ENCODE assay signal across 11 cellular contexts in genomic region chr3:189841474-189842205, GRCh38.
A peak's percentile ranks its signal among the peaks of the same experiment; 100 is the strongest.
DNase-seq lines count a peak whose midpoint lies in the region; FAIRE-seq and TF ChIP-seq lines count a peak whose summit lies in the region.
"Had no signal": no experiment of that assay in that cellular context is flagged by ENCODE, and none has a peak within 500 bp of the region (broad histone marks: within the 10 kb centered on the region; RNA-seq: fewer than 3 reads in every experiment).

No MANE protein-coding gene starts in this region.

- no peaks in the 10 kb centered on the region for H3K9me3 ChIP-seq in MG63
- H3K9me3 ChIP-seq: ascending aorta, upper lobe of right lung had no signal

- H3K36me3 Mint-ChIP-seq in activated T-cell treated with anti-CD3 and anti-CD28 coated beads, Interleukin-2, amount 50 U/mL, for 24 hours (ENCODE audit: low read depth): no peaks in the 10 kb centered on the region

- no peak overlapping the region for H3K4me3 ChIP-seq in fibroblast of mammary gland (ENCODE audit: control insufficient read depth, low read depth, low read length)
- no peak overlapping the region for H3K4me3 ChIP-seq in MG63
- H3K4me3 ChIP-seq: ascending aorta, upper lobe of right lung had no signal

- no peak for TF ChIP-seq POLR2A in GM12891 (IDR thresholded peaks at IDR 0.05; ENCODE audit: low read depth, low read length)

- peaks cover 17% of the 10 kb centered on the region for H3K27me3 Mint-ChIP-seq in activated T-cell treated with anti-CD3 and anti-CD28 coated beads, Interleukin-2, amount 50 U/mL, for 24 hours

- no peak overlapping the region for H3K4me3 Mint-ChIP-seq in activated T-cell treated with anti-CD3 and anti-CD28 coated beads, Interleukin-2, amount 50 U/mL, for 24 hours

- DNase-seq in activated T-cell treated with anti-CD3 and anti-CD28 coated beads, Interleukin-2, amount 50 U/mL, for 24 hours: no peak
- no peak for DNase-seq in activated T-cell treated with anti-CD3 and anti-CD28 coated beads, Interleukin-2, amount 50 U/mL, for 1 hour
- DNase-seq in OCI-M1 (lab: John Stamatoyannopoulos, UW) (peak; percentile 55), fibroblast of mammary gland (ENCODE audit: low read depth) (peak; percentile 65), ureter (ENCODE audit: low spot score) (peak; percentile 50), MG63 (no peak), GM12891 (ENCODE audit: insufficient read length, low spot score) (no peak), 8988T (no peak)
- DNase-seq: head of caudate nucleus, upper lobe of right lung had no signal

- peak overlapping the region; percentile 81 for H3K27ac Mint-ChIP-seq in activated T-cell treated with anti-CD3 and anti-CD28 coated beads, Interleukin-2, amount 50 U/mL, for 24 hours

- no peak for FAIRE-seq in GM12891 (lab: Jason Lieb, UNC)

- TF ChIP-seq CTCF in fibroblast of mammary gland (conservative IDR thresholded peaks at IDR 0.05; ENCODE audit: control insufficient read depth, insufficient read depth, low read depth, low read length): no peak

- no peaks in the 10 kb centered on the region for H3K36me3 ChIP-seq in MG63
- H3K36me3 ChIP-seq: ascending aorta, upper lobe of right lung had no signal

- no peaks in the 10 kb centered on the region for H3K27me3 ChIP-seq in MG63
- H3K27me3 ChIP-seq: ascending aorta, upper lobe of right lung had no signal

- no peaks in the 10 kb centered on the region for H3K9me3 Mint-ChIP-seq in activated T-cell treated with anti-CD3 and anti-CD28 coated beads, Interleukin-2, amount 50 U/mL, for 24 hours

- peaks cover 25% of the 10 kb centered on the region for H3K4me1 Mint-ChIP-seq in activated T-cell treated with anti-CD3 and anti-CD28 coated beads, Interleukin-2, amount 50 U/mL, for 24 hours (ENCODE audit: low read depth)

TF ChIP-seq in GM12891, 5 proteins besides CTCF, POLR2A, EP300 and RAD21:
- TF ChIP-seq POLR2AphosphoS5 (IDR thresholded peaks at IDR 0.05; ENCODE audit: low read depth, low read length): no peak
- no peak for TF ChIP-seq PAX5 (IDR thresholded peaks at IDR 0.05; ENCODE audit: insufficient read depth, low read length, severe bottlenecking)
- no peak for TF ChIP-seq POU2F2 (IDR thresholded peaks at IDR 0.05; ENCODE audit: low read depth, low read length)
- TF ChIP-seq TAF1 (IDR thresholded peaks at IDR 0.05; ENCODE audit: low read depth, low read length): no peak
- TF ChIP-seq SPI1 (IDR thresholded peaks at IDR 0.05; ENCODE audit: low read depth, low read length): no peak

Comparison
In these comparisons a context has a peak if more than half of its experiments do, and no peak if none do; other contexts are left out.
1. DNase-seq: peak in OCI-M1 (single experiment), fibroblast of mammary gland (single experiment) and ureter (single experiment); none in activated T-cell treated with anti-CD3 and anti-CD28 coated beads, Interleukin-2, amount 50 U/mL, for 24 hours (single experiment), activated T-cell treated with anti-CD3 and anti-CD28 coated beads, Interleukin-2, amount 50 U/mL, for 1 hour (single experiment), MG63 (single experiment), GM12891 (single experiment) and 8988T (single experiment).